In genomic region chr2:27661371-27661770, GRCh38 we compare ENCODE assay signal across 2 cellular contexts.
TF ChIP-seq lines count a peak whose summit lies in the region.

No MANE protein-coding gene starts in this region.

TF ChIP-seq in IMR-90, 13 proteins besides CTCF, POLR2A, EP300 and RAD21:
- no peak for TF ChIP-seq CEBPB (IDR thresholded peaks at IDR 0.05; ENCODE audit: low read depth, low read length)
- TF ChIP-seq SMC3 (IDR thresholded peaks at IDR 0.05; ENCODE audit: low read depth, low read length), result no peak
- no peak for TF ChIP-seq MAZ (IDR thresholded peaks at IDR 0.05; ENCODE audit: borderline replicate concordance, low read depth, low read length)
- TF ChIP-seq RFX5 (IDR thresholded peaks at IDR 0.05; ENCODE audit: low read depth, low read length), result no peak
- TF ChIP-seq RCOR1 (IDR thresholded peaks at IDR 0.05; ENCODE audit: insufficient replicate concordance, low read length), result no peak
- peak; percentile 96 for TF ChIP-seq MAFK (IDR thresholded peaks at IDR 0.05; ENCODE audit: low read depth, low read length)

TF ChIP-seq in GM12891, 5 proteins besides CTCF, POLR2A, EP300 and RAD21:
- no peak for TF ChIP-seq POLR2AphosphoS5 (IDR thresholded peaks at IDR 0.05; ENCODE audit: low read depth, low read length)
- TF ChIP-seq SPI1 (IDR thresholded peaks at IDR 0.05; ENCODE audit: low read depth, low read length), result no peak
- TF ChIP-seq TAF1 (IDR thresholded peaks at IDR 0.05; ENCODE audit: low read depth, low read length), result no peak
- no peak for TF ChIP-seq PAX5 (IDR thresholded peaks at IDR 0.05; ENCODE audit: insufficient read depth, low read length, severe bottlenecking)
- TF ChIP-seq POU2F2 (IDR thresholded peaks at IDR 0.05; ENCODE audit: low read depth, low read length), result no peak
